10 cellular contexts compared by ENCODE assay signal in genomic region chr13:36130542-36131214, GRCh38. TPM values are rescaled to one million over a fixed set of nuclear protein-coding genes. Genes with fewer than 3 reads are reported as not detected.
A peak's percentile ranks its signal among the peaks of the same experiment; 100 is the strongest.
DNase-seq lines count a peak whose midpoint lies in the region; ATAC-seq, FAIRE-seq and TF ChIP-seq lines count a peak whose summit lies in the region.
"Had no signal": no experiment of that assay in that cellular context is flagged by ENCODE, and none has a peak within 500 bp of the region (broad histone marks: within the 10 kb centered on the region; RNA-seq: fewer than 3 reads in every experiment).

No MANE protein-coding gene starts in this region.

- intact Hi-C loops in posterior vena cava (cut with DNase I): loop anchor here in 1 of 2 donors (10.0 kb wide), 1 partner anchor 136 kb away; no protein-coding TSS in a partner anchor

- TF ChIP-seq CTCF in fibroblast of the aortic adventitia (IDR thresholded peaks at IDR 0.05; ENCODE audit: insufficient read depth, low read length): no peak

- H3K4me1 ChIP-seq in effector memory CD4-positive, alpha-beta T cell (ENCODE audit: control insufficient read depth, insufficient read depth, low read length, poor library complexity, severe bottlenecking): no peaks in the 10 kb centered on the region
- no peaks in the 10 kb centered on the region for H3K4me1 ChIP-seq in small intestine (ENCODE audit: control insufficient read depth in 2 of 2, insufficient read depth in 1 of 2, low read depth in 1 of 2, low read length in 1 of 2)

- H3K27ac ChIP-seq in effector memory CD4-positive, alpha-beta T cell (ENCODE audit: insufficient read depth, low read length, poor library complexity, severe bottlenecking): no peak overlapping the region
- H3K27ac ChIP-seq in small intestine (ENCODE audit: low read depth in 1 of 2, low read length in 1 of 2): no peak overlapping the region

- 2 to 5% (median 3%) methylated on average over 46 to 61 of the region's 61 CpGs for WGBS in small intestine, 3 donors

- no peak for ATAC-seq in GM18909 (IDR thresholded peaks at IDR 0.05; ENCODE audit: poor library complexity, unreplicated experiment)

- H3K27me3 ChIP-seq in effector memory CD4-positive, alpha-beta T cell (replicated peaks; ENCODE audit: control insufficient read depth, insufficient read depth, low read length, poor library complexity, severe bottlenecking): peaks cover 3% of the 10 kb centered on the region
- H3K27me3 ChIP-seq in small intestine (ENCODE audit: control insufficient read depth in 2 of 2, insufficient read depth in 2 of 2, low read length in 2 of 2): no peaks in the 10 kb centered on the region

- H3K9me3 ChIP-seq in effector memory CD4-positive, alpha-beta T cell (ENCODE audit: control insufficient read depth, low read length): no peaks in the 10 kb centered on the region
- H3K9me3 ChIP-seq in small intestine (ENCODE audit: control insufficient read depth, low read depth): no peaks in the 10 kb centered on the region

- DNase-seq in DMS53 treated with DMSO at 0.1 percent for 48 hours (lab: John Stamatoyannopoulos, UW; ENCODE audit: unreplicated experiment) (peak; percentile 40), NCI-H748 treated with DMSO at 0.1 percent for 48 hours (lab: John Stamatoyannopoulos, UW) (peak; percentile 57), fibroblast of the aortic adventitia (ENCODE audit: low read depth) (peak; percentile 35), posterior vena cava (ENCODE audit: low spot score) (peak; percentile 85), NK-92 (lab: John Stamatoyannopoulos, UW; ENCODE audit: unreplicated experiment) (no peak), small intestine (no peak)
- no peak for DNase-seq in effector memory CD4-positive, alpha-beta T cell

- H3K36me3 ChIP-seq in effector memory CD4-positive, alpha-beta T cell (ENCODE audit: control insufficient read depth, insufficient read depth, low read length): no peaks in the 10 kb centered on the region
- H3K36me3 ChIP-seq in small intestine (ENCODE audit: control insufficient read depth in 2 of 2, insufficient read depth in 2 of 2, low read length in 2 of 2): no peaks in the 10 kb centered on the region

- H3K4me3 ChIP-seq in fibroblast of the aortic adventitia (ENCODE audit: low read depth, low read length): peak overlapping the region; percentile 91
- no peak overlapping the region for H3K4me3 ChIP-seq in effector memory CD4-positive, alpha-beta T cell (ENCODE audit: insufficient read depth, low read depth, low read length, poor library complexity, severe bottlenecking)
- H3K4me3 ChIP-seq in small intestine (ENCODE audit: low read depth in 1 of 2, low read length in 2 of 2): peak overlapping the region in 1 of 2 donors; percentile 27

- FAIRE-seq in small intestine (lab: Jason Lieb, UNC): no peak
- FAIRE-seq: GM12891 had no signal

RNA-seq across cellular contexts. Expression of gene DCLK1, which starts 0.5 kb away (rescaled TPM):
- total RNA-seq in fibroblast of the aortic adventitia (ENCODE audit: low replicate concordance) (67.8 and 80.0 TPM in 2 replicates), posterior vena cava (100 to 1,000 TPM in 1 of 2 donors, 10 to 100 TPM in 1; 64.4 to 112 TPM)
- 1 to 10 TPM in 1 of 3 donors, under 1 TPM in 1, not detected in 1; 0.54 to 4.9 TPM for polyA plus RNA-seq in small intestine
- total RNA-seq: T-helper 2 cell treated with Interferon-gamma antibody and Interleukin-4, amounts not matched to agents 100 ng/mL and 5 ng/mL, for 36 hours had no signal

Comparison
In these comparisons a context has a peak if more than half of its experiments do, and no peak if none do; other contexts are left out.
1. DNase-seq: peak in DMS53 treated with DMSO at 0.1 percent for 48 hours (single experiment), NCI-H748 treated with DMSO at 0.1 percent for 48 hours (single experiment), fibroblast of the aortic adventitia (single experiment) and posterior vena cava (single experiment); none in NK-92 (single experiment), effector memory CD4-positive, alpha-beta T cell (0 of 3) and small intestine (single experiment).